In the genomic region with DNA sequence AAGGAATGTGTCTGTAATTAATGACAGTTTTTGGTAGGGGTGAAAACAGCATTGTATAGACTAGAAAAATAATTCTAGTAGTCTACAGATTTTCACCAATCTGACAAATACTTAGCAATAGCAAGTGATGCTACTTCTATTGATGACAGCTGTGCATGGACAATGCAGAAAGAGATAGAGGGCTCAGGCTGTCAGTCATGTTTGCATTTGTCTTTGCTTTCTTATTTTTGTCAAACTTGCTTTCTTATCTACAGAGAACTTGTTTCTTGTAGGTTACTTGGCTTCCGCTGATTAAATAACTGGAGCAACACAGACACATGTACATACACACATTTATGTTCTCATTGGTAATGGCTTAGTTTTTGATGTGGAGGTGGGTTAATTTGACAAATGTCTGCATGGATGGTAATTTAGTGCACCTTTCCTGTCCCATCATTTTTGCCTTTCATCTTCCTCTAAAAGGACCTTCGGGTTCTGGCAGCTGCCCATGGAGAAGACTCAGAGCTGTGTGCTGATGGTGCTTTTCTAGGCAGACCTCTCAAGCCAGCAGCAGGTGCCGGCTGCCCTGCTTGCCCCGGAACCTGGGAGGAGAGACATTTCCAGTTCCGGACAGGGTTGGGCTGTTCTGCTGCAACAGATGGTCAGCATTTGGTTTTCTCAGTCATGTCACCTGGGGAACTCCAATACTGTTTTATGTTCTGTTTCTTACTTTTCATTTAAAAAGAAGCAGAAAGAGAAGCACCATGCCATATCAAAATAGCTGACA, we compare ENCODE assay signal across 1 cellular context.
TF ChIP-seq lines count a peak whose summit lies in the region.

No MANE protein-coding gene starts in this region.

TF ChIP-seq in SK-N-SH, 30 proteins besides CTCF, POLR2A, EP300 and RAD21 (continued from another document):
- TF ChIP-seq MAX (IDR thresholded peaks at IDR 0.05; ENCODE audit: low read depth): no peak
